Comparison of ENCODE assay signal across 16 cellular contexts in the genomic region with DNA sequence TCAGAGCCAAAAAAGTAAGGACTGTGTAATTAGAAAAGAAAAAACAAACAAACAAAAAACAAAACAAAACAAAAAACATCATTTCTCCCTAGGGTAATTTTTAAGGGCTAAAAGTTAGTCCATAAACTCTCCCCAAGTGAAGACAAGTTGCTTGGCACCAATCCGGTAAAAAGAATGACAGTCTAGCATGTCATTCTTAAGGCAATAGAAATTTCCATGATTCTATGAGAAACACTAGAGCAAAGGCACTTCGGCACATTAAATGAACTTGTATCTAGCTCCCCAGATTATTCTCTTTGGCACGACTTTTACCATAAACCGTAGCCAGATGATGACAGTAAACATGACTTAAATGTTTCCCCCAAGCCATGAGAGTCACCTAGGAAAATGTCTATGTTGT. TPM values are rescaled to one million over a fixed set of nuclear protein-coding genes. Genes with fewer than 3 reads are reported as not detected.
A peak's percentile ranks its signal among the peaks of the same experiment; 100 is the strongest.
DNase-seq lines count a peak whose midpoint lies in the region; ATAC-seq, FAIRE-seq and TF ChIP-seq lines count a peak whose summit lies in the region.
"Had no signal": no experiment of that assay in that cellular context is flagged by ENCODE, and none has a peak within 500 bp of the region (broad histone marks: within the 10 kb centered on the region; RNA-seq: fewer than 3 reads in every experiment).

No MANE protein-coding gene starts in this region.

- H3K27ac ChIP-seq in RWPE2 (ENCODE audit: poor library complexity, severe bottlenecking) (peak overlapping the region; percentile 99), foreskin keratinocyte (peak overlapping the region; percentile 14), smooth muscle cell (ENCODE audit: low read depth) (peak overlapping the region; percentile 43)

- H3K4me3 ChIP-seq in RWPE2 (ENCODE audit: severe bottlenecking) (no peak overlapping the region), smooth muscle cell (no peak overlapping the region)
- H3K4me3 ChIP-seq: dorsolateral prefrontal cortex, uterus had no signal

- H3K9ac ChIP-seq in smooth muscle cell (ENCODE audit: low read depth), result no peak overlapping the region

- peaks cover 92% of the 10 kb centered on the region for H3K36me3 ChIP-seq in RWPE2 (ENCODE audit: low read depth)
- no peaks in the 10 kb centered on the region for H3K36me3 ChIP-seq in smooth muscle cell (ENCODE audit: low read depth)
- H3K36me3 ChIP-seq: uterus had no signal

- H3K4me2 ChIP-seq in smooth muscle cell, result peak overlapping the region; percentile 64

- H3K4me1 ChIP-seq in RWPE2 (ENCODE audit: insufficient read depth, poor library complexity, severe bottlenecking) (peaks cover 66% of the 10 kb centered on the region), foreskin keratinocyte (peaks cover 43% of the 10 kb centered on the region), smooth muscle cell (ENCODE audit: low read depth) (peaks cover 12% of the 10 kb centered on the region)
- H3K4me1 ChIP-seq: uterus had no signal

- TF ChIP-seq CTCF in RWPE2 (IDR thresholded peaks at IDR 0.05; ENCODE audit: poor library complexity, severe bottlenecking) (no peak), foreskin keratinocyte (conservative IDR thresholded peaks at IDR 0.05) (no peak), smooth muscle cell (IDR thresholded peaks at IDR 0.05; ENCODE audit: borderline replicate concordance, insufficient read depth, poor library complexity, severe bottlenecking) (no peak)

- DNase-seq in EH (ENCODE audit: low read depth) (peak; percentile 28), RWPE2 (ENCODE audit: low spot score) (no peak), foreskin keratinocyte (no peak), smooth muscle cell (lab: John Stamatoyannopoulos, UW; ENCODE audit: unreplicated experiment) (no peak), iPS-NIHi7 (ENCODE audit: extremely low spot score) (no peak), GM12891 (ENCODE audit: insufficient read length, low spot score) (no peak)
- DNase-seq: activated naive CD8-positive, alpha-beta T cell treated with anti-CD3 and anti-CD28 coated beads, Interleukin-2, amount 10 ng/mL, durations not matched to agents 7 days and 5 days; dorsolateral prefrontal cortex; H7; KBM-7; NCI-H2107; stimulated activated naive B cell treated with anti-CD40 and anti-IgM and Interleukin-4, amounts not matched to agents 10 μg/mL and 1 μg/mL and 100 μg/mL, for 72 hours; uterus had no signal

- no peak for ATAC-seq in RWPE2 (ENCODE audit: low read depth)
- no peak for ATAC-seq in foreskin keratinocyte
- ATAC-seq in GM18519 (IDR thresholded peaks at IDR 0.05; ENCODE audit: low FRiP score, unreplicated experiment), result no peak
- no peak for ATAC-seq in HG02981 (IDR thresholded peaks at IDR 0.05; ENCODE audit: unreplicated experiment)
- ATAC-seq: stimulated activated naive B cell treated with anti-CD40 and anti-IgM and Interleukin-4, amounts not matched to agents 10 μg/mL and 1 μg/mL and 100 μg/mL, for 72 hours had no signal

- FAIRE-seq in GM12891 (lab: Jason Lieb, UNC), result no peak

- no peaks in the 10 kb centered on the region for H4K20me1 ChIP-seq in smooth muscle cell (ENCODE audit: low read depth)

- no peak for TF ChIP-seq POLR2A in GM12891 (IDR thresholded peaks at IDR 0.05; ENCODE audit: low read depth, low read length)

- H3K27me3 ChIP-seq in RWPE2 (ENCODE audit: insufficient read depth, poor library complexity, severe bottlenecking), result no peaks in the 10 kb centered on the region
- no peaks in the 10 kb centered on the region for H3K27me3 ChIP-seq in foreskin keratinocyte
- H3K27me3 ChIP-seq in smooth muscle cell (ENCODE audit: low read depth), result no peaks in the 10 kb centered on the region
- H3K27me3 ChIP-seq: uterus had no signal

- H3K79me2 ChIP-seq in smooth muscle cell (ENCODE audit: low read depth), result no peaks in the 10 kb centered on the region

- WGBS in smooth muscle cell (ENCODE audit: low lambda C conversion rate), result 80% methylated on average over 4 of the region's 4 CpGs

- no peak overlapping the region for H2AFZ ChIP-seq in smooth muscle cell (ENCODE audit: low read depth)

- H3F3A ChIP-seq in smooth muscle cell (ENCODE audit: low read depth), result no peaks in the 10 kb centered on the region

- no peaks in the 10 kb centered on the region for H3K9me3 ChIP-seq in RWPE2 (ENCODE audit: severe bottlenecking)
- H3K9me3 ChIP-seq in smooth muscle cell (replicated peaks; ENCODE audit: low read depth), result no peaks in the 10 kb centered on the region
- H3K9me3 ChIP-seq: uterus had no signal

TF ChIP-seq in GM12891, 5 proteins besides CTCF, POLR2A, EP300 and RAD21:
- TF ChIP-seq SPI1 (IDR thresholded peaks at IDR 0.05; ENCODE audit: low read depth, low read length) (no peak), PAX5 (IDR thresholded peaks at IDR 0.05; ENCODE audit: insufficient read depth, low read length, severe bottlenecking) (no peak), POLR2AphosphoS5 (IDR thresholded peaks at IDR 0.05; ENCODE audit: low read depth, low read length) (no peak), TAF1 (IDR thresholded peaks at IDR 0.05; ENCODE audit: low read depth, low read length) (no peak), POU2F2 (IDR thresholded peaks at IDR 0.05; ENCODE audit: low read depth, low read length) (no peak)

RNA-seq across cellular contexts. Expression of gene COL8A1, which starts 10.1 kb away (rescaled TPM):
- total RNA-seq in foreskin keratinocyte (33.9 and 211 TPM in 2 replicates), smooth muscle cell (8.2 and 17.1 TPM in 2 replicates)
- polyA plus RNA-seq in foreskin keratinocyte (8.2 and 63.6 TPM in 2 replicates), smooth muscle cell (7.9 and 9.3 TPM in 2 replicates)
- polyA plus RNA-seq in GM12891 (2012; ENCODE audit: low read depth, missing spikeins), result not detected
- total RNA-seq: activated naive CD8-positive, alpha-beta T cell treated with anti-CD3 and anti-CD28 coated beads, Interleukin-2, amount 10 ng/mL, durations not matched to agents 7 days and 5 days; SK-MEL-5 had no signal

Comparison
In these comparisons a context has a peak if more than half of its experiments do, and no peak if none do; other contexts are left out.
1. H3K27ac ChIP-seq: peak in every context shown above with its lines; median percentile 99 in RWPE2; 43 in smooth muscle cell; 14 in foreskin keratinocyte.